ENCODE assay signal across 8 cellular contexts in the genomic region with DNA sequence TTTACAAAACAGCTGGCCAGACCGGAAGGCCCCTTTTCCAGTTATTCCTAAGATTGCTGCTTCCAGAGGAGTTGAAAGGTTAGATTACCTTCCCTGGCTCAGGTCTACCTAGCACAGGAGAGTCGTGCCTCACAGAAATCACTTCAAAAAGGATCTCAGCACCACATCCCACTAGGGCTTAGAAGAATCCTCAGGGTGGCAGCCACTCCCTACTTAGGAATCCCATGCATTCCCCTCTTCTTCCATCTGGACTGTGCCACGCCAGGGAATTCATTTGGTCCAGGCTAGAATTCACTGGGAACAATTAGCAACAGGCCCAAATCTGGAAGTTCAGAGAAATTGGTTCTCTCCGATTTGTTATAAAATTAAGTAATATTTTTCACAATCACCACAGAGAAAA.
DNase-seq lines count a peak whose midpoint lies in the region; ATAC-seq and TF ChIP-seq lines count a peak whose summit lies in the region.

No MANE protein-coding gene starts in this region.

- no peak overlapping the region for H3K27ac Mint-ChIP-seq in neural progenitor cell

- no peak overlapping the region for H3K9ac ChIP-seq in neural progenitor cell

- peaks cover 18% of the 10 kb centered on the region for H3K4me1 Mint-ChIP-seq in neural progenitor cell

- H3F3A ChIP-seq in neural progenitor cell (ENCODE audit: low read depth) = peaks cover 32% of the 10 kb centered on the region

- peaks cover 27% of the 10 kb centered on the region for H3K27me3 ChIP-seq in neural progenitor cell

- peaks cover 5% of the 10 kb centered on the region for H3K79me2 ChIP-seq in neural progenitor cell (ENCODE audit: low read depth)

- TF ChIP-seq CTCF in epithelial cell of esophagus (IDR thresholded peaks at IDR 0.05; ENCODE audit: insufficient read depth, low read depth, low read length, missing control alignments) = no peak
- TF ChIP-seq CTCF in neural progenitor cell (IDR thresholded peaks at IDR 0.05) = no peak
- TF ChIP-seq CTCF in GM10266 (IDR thresholded peaks at IDR 0.05; ENCODE audit: control insufficient read depth, insufficient read depth, low read depth, missing control alignments) = no peak

- H3K4me2 ChIP-seq in neural progenitor cell = peak overlapping the region; percentile 78

- in situ Hi-C loops in Caki2 (cut with HindIII; ENCODE audit: low pct_unique_long_range_greater_than_20kb, low sequenced_read_pairs) = no loop called here

- peak; percentile 71 for DNase-seq in Caki2 (ENCODE audit: low read depth)
- DNase-seq in M059J (ENCODE audit: low read depth) = peak; percentile 68
- DNase-seq in epithelial cell of esophagus (ENCODE audit: low read depth) = peak; percentile 38
- peak; percentile 29 for DNase-seq in neural progenitor cell (ENCODE audit: low spot score)
- no peak for DNase-seq in pons (ENCODE audit: low spot score)
- DNase-seq in GM10266 (ENCODE audit: extremely low spot score) = no peak

- H3K27me3 Mint-ChIP-seq in neural progenitor cell (ENCODE audit: insufficient read depth, low read depth) = peaks cover 5% of the 10 kb centered on the region

- H3K36me3 Mint-ChIP-seq in neural progenitor cell = no peaks in the 10 kb centered on the region

- H3K27ac ChIP-seq in neural progenitor cell = no peak overlapping the region

- ATAC-seq in HG02610 (IDR thresholded peaks at IDR 0.05; ENCODE audit: unreplicated experiment) = no peak
- no peak for ATAC-seq in HG02763 (IDR thresholded peaks at IDR 0.05; ENCODE audit: unreplicated experiment)

- H3K4me1 ChIP-seq in neural progenitor cell = peaks cover 6% of the 10 kb centered on the region

- H2AFZ ChIP-seq in neural progenitor cell (replicated peaks) = no peak overlapping the region

- H3K9me3 ChIP-seq in neural progenitor cell (ENCODE audit: low read depth) = no peaks in the 10 kb centered on the region

- H3K4me3 ChIP-seq in epithelial cell of esophagus (ENCODE audit: low read length) (no peak overlapping the region), neural progenitor cell (no peak overlapping the region)

- H3K36me3 ChIP-seq in neural progenitor cell = no peaks in the 10 kb centered on the region

- peaks cover under 1% of the 10 kb centered on the region for H3K9me3 Mint-ChIP-seq in neural progenitor cell

- H4K20me1 ChIP-seq in neural progenitor cell (ENCODE audit: low read depth) = peaks cover 6% of the 10 kb centered on the region

- H3K4me3 Mint-ChIP-seq in neural progenitor cell = peak overlapping the region; percentile 90

Comparison
In these comparisons a context has a peak if more than half of its experiments do, and no peak if none do; other contexts are left out.
1. DNase-seq: peak in Caki2 (single experiment), M059J (single experiment), epithelial cell of esophagus (single experiment) and neural progenitor cell (single experiment); none in pons (single experiment) and GM10266 (single experiment).